In the genomic region with DNA sequence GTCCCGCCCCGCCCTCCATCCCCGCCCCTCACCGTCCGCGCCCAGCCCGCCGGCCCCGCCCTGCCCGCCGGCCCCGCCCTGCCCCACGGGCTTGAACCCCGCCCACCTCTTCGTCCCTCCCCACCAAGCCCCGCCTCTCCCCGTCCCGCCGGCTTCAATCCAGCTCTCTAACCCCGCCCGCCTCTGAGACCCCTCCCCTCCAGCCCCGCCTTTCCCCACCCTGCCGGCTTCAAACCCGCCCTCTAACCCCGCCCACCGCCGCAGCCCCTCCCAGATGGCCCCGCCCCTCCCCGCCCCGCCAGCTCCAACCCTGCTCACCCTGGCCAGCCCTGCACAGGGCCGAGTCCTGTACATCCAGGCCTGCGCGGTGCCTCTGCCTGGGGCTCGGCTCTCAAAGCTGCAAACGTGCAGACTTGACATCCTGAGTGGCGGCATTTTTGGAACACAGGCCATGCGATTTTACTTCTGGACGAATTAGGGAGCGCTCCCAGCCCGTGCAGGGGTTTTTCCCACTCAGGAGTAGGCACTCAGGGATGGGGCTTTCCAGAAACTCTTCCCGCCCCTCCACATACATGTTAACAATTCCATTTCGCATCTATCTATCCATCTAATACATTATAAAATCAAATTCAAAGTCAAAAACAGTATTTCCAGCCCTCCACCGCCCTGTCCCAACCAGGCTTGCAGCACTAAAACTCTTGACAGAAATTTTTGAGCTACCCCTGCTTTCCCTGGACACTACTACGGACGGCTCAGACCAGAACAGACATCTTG, we compare ENCODE assay signal across 8 cellular contexts. TPM values are rescaled to one million over a fixed set of nuclear protein-coding genes. Genes with fewer than 3 reads are reported as not detected.
DNase-seq lines count a peak whose midpoint lies in the region; ATAC-seq and TF ChIP-seq lines count a peak whose summit lies in the region.

No MANE protein-coding gene starts in this region.

- peak overlapping the region; percentile 10 for H3K4me2 ChIP-seq in H9 (ENCODE audit: insufficient read depth, insufficient read length, low read length)
- peak overlapping the region; percentile 77 for H3K4me2 ChIP-seq in osteoblast (ENCODE audit: insufficient read depth, low read length)

- ATAC-seq in gastroesophageal sphincter, result peak; percentile 80

- no peak overlapping the region for H3T11ph ChIP-seq in H9 (ENCODE audit: low read length)

- H3K27ac Mint-ChIP-seq in H9, result no peak overlapping the region
- peak overlapping the region; percentile 98 for H3K27ac Mint-ChIP-seq in activated naive CD4-positive, alpha-beta T cell treated with anti-CD3 and anti-CD28 coated beads, Interleukin-2, amount 10 ng/mL, durations not matched to agents 7 days and 5 days

- H3K79me2 ChIP-seq in H9 (ENCODE audit: insufficient read depth, low read length) (no peaks in the 10 kb centered on the region), osteoblast (ENCODE audit: insufficient read depth, low read length) (peaks cover 44% of the 10 kb centered on the region)

- no peak overlapping the region for H3K18ac ChIP-seq in H9 (ENCODE audit: insufficient read length, low read depth, low read length)

- no peaks in the 10 kb centered on the region for H3K4me1 ChIP-seq in H9 (ENCODE audit: insufficient read depth, low read length)
- peaks cover 0 to 33% (median 13%) of the 10 kb centered on the region in 3 donors for H3K4me1 ChIP-seq in gastroesophageal sphincter
- H3K4me1 ChIP-seq in osteoblast (ENCODE audit: insufficient read depth, low read length), result peaks cover 34% of the 10 kb centered on the region

- H3K4me3 Mint-ChIP-seq in H9, result peak overlapping the region in 1 of 2 experiments; percentile 69; a peak in 4 of 5 replicates
- peak overlapping the region; percentile 80 for H3K4me3 Mint-ChIP-seq in activated naive CD4-positive, alpha-beta T cell treated with anti-CD3 and anti-CD28 coated beads, Interleukin-2, amount 10 ng/mL, durations not matched to agents 7 days and 5 days

- no peak overlapping the region for H2BK5ac ChIP-seq in H9 (ENCODE audit: insufficient read length, low read length)

- H2AK5ac ChIP-seq in H9 (ENCODE audit: insufficient read length, low read length), result no peak overlapping the region

- H3K36me3 Mint-ChIP-seq in H9 (ENCODE audit: insufficient read depth in 1 of 3, low read depth in 3 of 3), result no peaks in the 10 kb centered on the region
- H3K36me3 Mint-ChIP-seq in activated naive CD4-positive, alpha-beta T cell treated with anti-CD3 and anti-CD28 coated beads, Interleukin-2, amount 10 ng/mL, durations not matched to agents 7 days and 5 days, result peaks cover 16% of the 10 kb centered on the region

- no peaks in the 10 kb centered on the region for H3K9me3 Mint-ChIP-seq in H9
- H3K9me3 Mint-ChIP-seq in activated naive CD4-positive, alpha-beta T cell treated with anti-CD3 and anti-CD28 coated beads, Interleukin-2, amount 10 ng/mL, durations not matched to agents 7 days and 5 days, result no peaks in the 10 kb centered on the region

- H3K14ac ChIP-seq in H9 (ENCODE audit: insufficient read depth, low read length), result no peak overlapping the region; the same call in 1 of the 2 replicates

- H3K9me3 ChIP-seq in H9 (ENCODE audit: control insufficient read depth, low read depth, low read length) (no peaks in the 10 kb centered on the region), MG63 (no peaks in the 10 kb centered on the region), SK-N-MC (ENCODE audit: low read depth, low read length) (no peaks in the 10 kb centered on the region), gastroesophageal sphincter (no peaks in the 10 kb centered on the region), osteoblast (ENCODE audit: low read depth, low read length) (no peaks in the 10 kb centered on the region)

- H3K4me3 ChIP-seq in MG63, result peak overlapping the region; percentile 16; the same call in 1 of the 2 replicates
- 0 out of 2 replicates have a peak overlapping the region, but pooled peaks have one; percentile 33 for H3K4me3 ChIP-seq in SK-N-MC
- H3K4me3 ChIP-seq in gastroesophageal sphincter, result peak overlapping the region in 1 of 2 donors; percentile 99
- peak overlapping the region; percentile 38 for H3K4me3 ChIP-seq in osteoblast (ENCODE audit: insufficient read depth, low read length)

- H3K4me1 Mint-ChIP-seq in H9, result peaks cover 21 to 23% of the 10 kb centered on the region in 2 experiments
- H3K4me1 Mint-ChIP-seq in activated naive CD4-positive, alpha-beta T cell treated with anti-CD3 and anti-CD28 coated beads, Interleukin-2, amount 10 ng/mL, durations not matched to agents 7 days and 5 days, result peaks cover 63% of the 10 kb centered on the region

- H3K9ac ChIP-seq in H9 (ENCODE audit: extremely low read depth, insufficient read length, low read length) (no peak overlapping the region), SK-N-MC (ENCODE audit: insufficient read length) (no peak overlapping the region)

- no peaks in the 10 kb centered on the region for H3K79me1 ChIP-seq in H9 (ENCODE audit: insufficient read depth, low read depth, low read length, poor library complexity, severe bottlenecking)

- H3K27me3 Mint-ChIP-seq in H9 (ENCODE audit: low read depth), result peaks cover 10% of the 10 kb centered on the region
- peaks cover 4% of the 10 kb centered on the region for H3K27me3 Mint-ChIP-seq in activated naive CD4-positive, alpha-beta T cell treated with anti-CD3 and anti-CD28 coated beads, Interleukin-2, amount 10 ng/mL, durations not matched to agents 7 days and 5 days

- no peak for TF ChIP-seq EP300 in gastroesophageal sphincter (IDR thresholded peaks at IDR 0.05)

- H3K27ac ChIP-seq in H9 (ENCODE audit: insufficient read length, low read depth, low read length) (no peak overlapping the region), SK-N-MC (no peak overlapping the region), gastroesophageal sphincter (peak overlapping the region in 3 of 4 donors; percentile 59 to 72 (median 63)), osteoblast (ENCODE audit: low read depth, low read length) (no peak overlapping the region)

- H2AFZ ChIP-seq in H9 (ENCODE audit: low read length) (no peak overlapping the region), osteoblast (ENCODE audit: low read length) (peak overlapping the region; percentile 71)

- H4K5ac ChIP-seq in H9 (ENCODE audit: insufficient read length, low read depth, low read length), result no peak overlapping the region

- no peak overlapping the region for H2BK15ac ChIP-seq in H9 (ENCODE audit: low read depth, low read length)

- no peak overlapping the region for H4K91ac ChIP-seq in H9 (ENCODE audit: insufficient read length, low read depth, low read length)

- H2BK12ac ChIP-seq in H9 (ENCODE audit: insufficient read length, low read depth, low read length), result no peak overlapping the region

- H4K20me1 ChIP-seq in H9 (ENCODE audit: control insufficient read depth, insufficient read depth, insufficient read length) (no peaks in the 10 kb centered on the region), osteoblast (ENCODE audit: insufficient read depth, low read length) (peaks cover 18% of the 10 kb centered on the region)

- no peak overlapping the region for H3K23ac ChIP-seq in H9 (ENCODE audit: insufficient read length, low read depth, low read length)

- H3K27me3 ChIP-seq in H9 (ENCODE audit: insufficient read depth, low read length), result no peaks in the 10 kb centered on the region
- H3K27me3 ChIP-seq in MG63, result no peaks in the 10 kb centered on the region
- no peaks in the 10 kb centered on the region for H3K27me3 ChIP-seq in gastroesophageal sphincter
- H3K27me3 ChIP-seq in osteoblast (ENCODE audit: insufficient read depth, low read length), result no peaks in the 10 kb centered on the region

- H2BK120ac ChIP-seq in H9 (ENCODE audit: low read depth, low read length, poor library complexity, severe bottlenecking), result no peak overlapping the region

- DNase-seq in EL, result peak; percentile 93
- peak; percentile 93 for DNase-seq in H9
- peak; percentile 84 for DNase-seq in MG63
- DNase-seq in SK-N-MC (ENCODE audit: low read depth, low spot score), result no peak
- DNase-seq in activated naive CD4-positive, alpha-beta T cell treated with anti-CD3 and anti-CD28 coated beads, Interleukin-2, amount 10 ng/mL, durations not matched to agents 7 days and 5 days, result peak; percentile 98
- peak; percentile 98 for DNase-seq in osteoblast (ENCODE audit: insufficient read length, low spot score, missing footprints)
- DNase-seq in superior temporal gyrus (ENCODE audit: extremely low spot score), result peak; percentile 80

- 100% methylated on average over 3 of the region's 45 CpGs for WGBS in H9 (ENCODE audit: extremely low coverage, insufficient read length, low lambda C conversion rate)
- WGBS in gastroesophageal sphincter (ENCODE audit: low coverage in 1 of 2), 2 donors, result 25 to 46% methylated on average over 5 to 7 of the region's 45 CpGs

- CTCF ChIA-PET in activated naive CD4-positive, alpha-beta T cell treated with anti-CD3 and anti-CD28 coated beads, Interleukin-2, amount 10 ng/mL, durations not matched to agents 7 days and 5 days (lab: Charles Lee), result interaction anchor here (0.5 to 2.1 kb wide), 3 partner anchors 40 to 192 kb away, joined by 3 to 10 read pairs (median 3); no protein-coding TSS in a partner anchor

- H3K56ac ChIP-seq in H9 (ENCODE audit: insufficient read length, low read depth, low read length), result no peak overlapping the region

- no peak overlapping the region for H4K8ac ChIP-seq in H9 (replicated peaks; ENCODE audit: insufficient read length, low read depth, low read length)

- H3K36me3 ChIP-seq in MG63, result peaks cover 15% of the 10 kb centered on the region
- H3K36me3 ChIP-seq in SK-N-MC (ENCODE audit: insufficient read depth, low read length), result no peaks in the 10 kb centered on the region
- no peaks in the 10 kb centered on the region for H3K36me3 ChIP-seq in gastroesophageal sphincter
- H3K36me3 ChIP-seq in osteoblast (ENCODE audit: insufficient read depth, low read length), result no peaks in the 10 kb centered on the region

- no peak overlapping the region for H2BK20ac ChIP-seq in H9 (ENCODE audit: low read depth, low read length, poor library complexity, severe bottlenecking)

- TF ChIP-seq POLR2A in gastroesophageal sphincter (IDR thresholded peaks at IDR 0.05), result no peak

- H3K23me2 ChIP-seq in H9 (ENCODE audit: insufficient read length, low read depth, low read length, poor library complexity, severe bottlenecking), result peaks cover 4% of the 10 kb centered on the region

- TF ChIP-seq CTCF in H9 (conservative IDR thresholded peaks at IDR 0.05) (no peak), gastroesophageal sphincter (IDR thresholded peaks at IDR 0.05) (no peak), osteoblast (IDR thresholded peaks at IDR 0.05; ENCODE audit: extremely low read depth, low read depth, low read length) (no peak)

- no peak overlapping the region for H3K4ac ChIP-seq in H9 (ENCODE audit: low read depth, low read length)

RNA-seq across cellular contexts. Expression of a gene that starts 0.5 kb away (rescaled TPM):
- total RNA-seq in H9 (2021) (11.8 and 12.2 TPM in 2 replicates), gastroesophageal sphincter (10 to 100 TPM; 15.7 to 19.4 (median 18.4) TPM), osteoblast (43.8 and 61.0 TPM in 2 replicates)
- 115 and 134 TPM in 2 replicates for total RNA-seq in MG63 (2014; rRNA removed; shearing (Covaris generic); ENCODE audit: low replicate concordance)

Comparison
In these comparisons a context has a peak if more than half of its experiments do, and no peak if none do; other contexts are left out.
1. H3K27ac ChIP-seq: peak in gastroesophageal sphincter (3 of 4); none in H9 (single experiment), SK-N-MC (single experiment) and osteoblast (single experiment).